Comparison of ENCODE assay signal across 31 cellular contexts in the genomic region with DNA sequence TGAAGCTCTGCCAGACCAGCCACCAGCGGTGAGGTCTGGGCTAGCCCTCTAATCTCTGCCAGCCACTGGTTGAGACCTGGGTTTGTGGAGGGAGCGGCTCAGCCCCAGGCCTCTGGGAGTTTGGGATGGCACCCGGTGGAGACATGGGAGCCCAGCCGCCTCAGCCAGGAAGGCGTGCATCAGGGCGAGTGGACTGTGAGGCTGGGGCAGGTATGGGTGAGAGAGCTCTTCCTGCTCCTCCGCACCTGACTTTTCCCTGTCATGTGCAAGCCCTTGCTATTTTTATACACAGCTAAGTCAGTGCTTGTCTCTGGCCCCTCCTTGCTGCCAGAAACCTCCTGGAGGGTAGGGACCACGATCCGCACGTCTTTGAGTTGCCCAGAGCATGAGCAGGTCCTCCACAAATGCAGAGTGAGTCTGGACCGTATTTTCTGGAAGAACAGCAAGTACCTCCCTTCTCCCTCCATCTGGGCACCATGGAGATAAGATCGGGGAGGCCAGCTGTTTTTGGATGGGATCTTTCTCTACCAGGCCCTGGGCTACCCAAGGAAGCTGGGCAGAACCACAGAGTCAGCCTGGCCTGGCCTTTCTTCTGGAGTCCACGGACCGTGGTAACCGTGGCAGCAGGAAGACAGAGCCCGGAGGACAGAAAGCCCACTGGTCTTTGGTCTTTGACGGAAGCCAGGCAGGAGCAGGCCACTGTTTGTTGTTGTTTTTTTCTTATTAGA. TPM values are rescaled to one million over a fixed set of nuclear protein-coding genes. Genes with fewer than 3 reads are reported as not detected.
A peak's percentile ranks its signal among the peaks of the same experiment; 100 is the strongest.
DNase-seq lines count a peak whose midpoint lies in the region; ATAC-seq and TF ChIP-seq lines count a peak whose summit lies in the region.
"Had no signal": no experiment of that assay in that cellular context is flagged by ENCODE, and none has a peak within 500 bp of the region (broad histone marks: within the 10 kb centered on the region; RNA-seq: fewer than 3 reads in every experiment).

No MANE protein-coding gene starts in this region.

- peak; percentile 56 for DNase-seq in DMS 273 (lab: John Stamatoyannopoulos, UW; ENCODE audit: unreplicated experiment)
- DNase-seq in DMS 273 treated with DMSO at 0.1 percent for 48 hours (lab: John Stamatoyannopoulos, UW): no peak
- peak; percentile 33 for DNase-seq in lower lobe of right lung
- peak; percentile 1 for DNase-seq in retina
- no peak for DNase-seq in NCI-H1048 (lab: John Stamatoyannopoulos, UW)
- no peak for DNase-seq in Kasumi-1 (lab: John Stamatoyannopoulos, UW)
- DNase-seq: 8988T; activated CD4-positive, alpha-beta memory T cell treated with anti-CD3 and anti-CD28 coated beads for 36 hours; activated CD4-positive, CD25-positive, alpha-beta regulatory T cell treated with anti-CD3 and anti-CD28 coated beads, Interleukin-2, amount 50 U/mL, for 72 hours; activated naive CD8-positive, alpha-beta T cell treated with anti-CD3 and anti-CD28 coated beads, Interleukin-2, amount 10 ng/mL, durations not matched to agents 7 days and 5 days; activated T-cell treated with anti-CD3 and anti-CD28 coated beads for 4 hours; CD4-positive, CD25-positive, alpha-beta regulatory T cell; cerebellar nuclear complex; left ventricle myocardium inferior; MG63; NCI-H1417 treated with DMSO at 0.1 percent for 48 hours; NCI-H2081 treated with DMSO at 0.1 percent for 48 hours; NCI-H82; nephron progenitor cell; stimulated activated naive CD4-positive, alpha-beta T cell; testis had no signal

- H3K27ac ChIP-seq in KOPT-K1 (ENCODE audit: low read depth, low read length, poor library complexity, severe bottlenecking): peak overlapping the region; percentile 92
- H3K27ac ChIP-seq in lower lobe of right lung: no peak overlapping the region
- H3K27ac ChIP-seq: ascending aorta, left ventricle myocardium inferior, RWPE1, testis had no signal

- H3K9me3 ChIP-seq in KOPT-K1 (ENCODE audit: insufficient read depth, low read length, poor library complexity, severe bottlenecking): no peaks in the 10 kb centered on the region
- no peaks in the 10 kb centered on the region for H3K9me3 ChIP-seq in lower lobe of right lung
- H3K9me3 ChIP-seq: ascending aorta, left ventricle myocardium inferior, MG63, sigmoid colon, testis had no signal

- peaks cover 4% of the 10 kb centered on the region for H3K27me3 ChIP-seq in lower lobe of right lung (ENCODE audit: low read depth)
- H3K27me3 ChIP-seq: ascending aorta, MG63, sigmoid colon, testis had no signal

- intact Hi-C loops in lower lobe of right lung (cut with DNase I): no loop called here

- no peak overlapping the region for H3K4me3 ChIP-seq in lower lobe of right lung
- H3K4me3 ChIP-seq: ascending aorta, left ventricle myocardium inferior, MG63, sigmoid colon, testis had no signal

- H3K36me3 ChIP-seq in KOPT-K1 (ENCODE audit: insufficient read depth, low read length): no peaks in the 10 kb centered on the region
- H3K36me3 ChIP-seq in lower lobe of right lung: no peaks in the 10 kb centered on the region
- H3K36me3 ChIP-seq: ascending aorta, left ventricle myocardium inferior, MG63, sigmoid colon had no signal

- H3K4me1 ChIP-seq in lower lobe of right lung: peaks cover 5% of the 10 kb centered on the region

- ATAC-seq in lower lobe of right lung (no peak), HG03460 (IDR thresholded peaks at IDR 0.05; ENCODE audit: unreplicated experiment) (no peak)

- no peak for TF ChIP-seq CTCF in lower lobe of right lung (IDR thresholded peaks at IDR 0.05)

RNA-seq across cellular contexts. Expression of a gene that starts 53.3 kb away (rescaled TPM):
- not detected for total RNA-seq in lower lobe of right lung
- total RNA-seq: activated CD4-positive, alpha-beta memory T cell treated with anti-CD3 and anti-CD28 coated beads for 36 hours; activated naive CD8-positive, alpha-beta T cell treated with anti-CD3 and anti-CD28 coated beads, Interleukin-2, amount 10 ng/mL, durations not matched to agents 7 days and 5 days; ascending aorta; CD4-positive, CD25-positive, alpha-beta regulatory T cell; endothelial cell of umbilical vein; glomerular endothelial cell; H1; left ventricle myocardium inferior; mucosa of gallbladder; sigmoid colon; SK-MEL-5 had no signal

Comparison
In these comparisons a context has a peak if more than half of its experiments do, and no peak if none do; other contexts are left out.
1. DNase-seq: peak in DMS 273 (single experiment), lower lobe of right lung (single experiment) and retina (single experiment); none in DMS 273 treated with DMSO at 0.1 percent for 48 hours (single experiment), NCI-H1048 (single experiment) and Kasumi-1 (0 of 2).